In the genomic region with DNA sequence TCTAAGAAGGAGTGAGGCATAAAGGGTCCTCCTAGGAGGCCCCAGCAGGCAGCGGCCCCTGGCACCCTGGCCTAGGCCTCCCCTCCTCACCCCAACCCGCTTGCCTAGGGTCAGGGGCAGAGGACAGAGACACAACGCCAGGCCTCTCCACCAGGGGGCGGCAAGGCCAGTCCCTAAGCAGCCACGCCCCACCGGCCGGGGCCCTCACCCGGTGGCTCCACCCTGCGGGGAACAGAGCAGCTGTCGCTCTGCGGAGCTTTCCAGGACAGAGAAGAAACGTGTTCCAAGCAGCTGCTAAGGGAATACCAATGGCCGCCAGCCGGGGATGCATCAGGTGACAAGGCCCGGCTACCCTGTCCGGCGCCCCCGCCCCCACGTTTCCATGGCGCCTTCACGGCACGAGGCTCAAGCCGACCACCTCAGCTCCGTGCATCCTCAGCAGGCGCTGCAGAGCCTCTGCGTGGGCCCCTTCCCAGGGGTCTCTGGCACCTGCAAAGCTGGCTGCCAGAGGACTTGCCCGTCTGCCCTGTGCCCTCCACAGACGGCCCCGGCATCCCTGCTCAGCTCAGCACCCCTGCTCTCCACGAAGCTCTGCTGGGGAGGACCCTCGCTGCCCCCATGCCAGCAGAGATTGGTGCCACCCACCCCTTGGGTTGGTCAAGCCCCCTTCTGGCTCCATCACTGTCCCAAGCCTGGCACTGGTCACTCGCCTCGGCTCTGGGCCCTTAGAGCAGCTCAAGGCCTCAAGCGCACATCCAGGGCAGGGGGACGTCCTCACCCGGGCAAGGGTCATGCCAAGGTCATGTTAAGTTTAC, we compare ENCODE assay signal across 1 cellular context.
TF ChIP-seq lines count a peak whose summit lies in the region.

No MANE protein-coding gene starts in this region.

TF ChIP-seq in HepG2, 621 proteins besides CTCF, POLR2A, EP300 and RAD21 (continued from another document and continues in another):
- TF ChIP-seq, protein P1, sequence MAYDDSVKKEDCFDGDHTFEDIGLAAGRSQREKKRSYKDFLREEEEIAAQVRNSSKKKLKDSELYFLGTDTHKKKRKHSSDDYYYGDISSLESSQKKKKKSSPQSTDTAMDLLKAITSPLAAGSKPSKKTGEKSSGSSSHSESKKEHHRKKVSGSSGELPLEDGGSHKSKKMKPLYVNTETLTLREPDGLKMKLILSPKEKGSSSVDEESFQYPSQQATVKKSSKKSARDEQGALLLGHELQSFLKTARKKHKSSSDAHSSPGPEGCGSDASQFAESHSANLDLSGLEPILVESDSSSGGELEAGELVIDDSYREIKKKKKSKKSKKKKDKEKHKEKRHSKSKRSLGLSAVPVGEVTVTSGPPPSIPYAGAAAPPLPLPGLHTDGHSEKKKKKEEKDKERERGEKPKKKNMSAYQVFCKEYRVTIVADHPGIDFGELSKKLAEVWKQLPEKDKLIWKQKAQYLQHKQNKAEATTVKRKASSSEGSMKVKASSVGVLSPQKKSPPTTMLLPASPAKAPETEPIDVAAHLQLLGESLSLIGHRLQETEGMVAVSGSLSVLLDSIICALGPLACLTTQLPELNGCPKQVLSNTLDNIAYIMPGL (CRISPR knock-in tag; IDR thresholded peaks at IDR 0.05; ENCODE audit: borderline replicate concordance in 1 of 2, low read depth in 1 of 2) = peak; percentile 87 to 96
- TF ChIP-seq ZNF207 (IDR thresholded peaks at IDR 0.05; ENCODE audit: borderline replicate concordance) (no peak), MTF1 (CRISPR knock-in tag; IDR thresholded peaks at IDR 0.05) (no peak), CREB1 (IDR thresholded peaks at IDR 0.05) (no peak), CREB1 (CRISPR knock-in tag; IDR thresholded peaks at IDR 0.05) (no peak), ZNF781 (CRISPR knock-in tag; IDR thresholded peaks at IDR 0.05; ENCODE audit: borderline replicate concordance, not compliant biosample characterization) (no peak), SOX5 (CRISPR knock-in tag; IDR thresholded peaks at IDR 0.05; ENCODE audit: borderline replicate concordance) (peak; percentile 43; the same call in 1 of the 2 replicates), ZNF550 (CRISPR knock-in tag; IDR thresholded peaks at IDR 0.05; ENCODE audit: borderline replicate concordance) (no peak), RBFOX2 (IDR thresholded peaks at IDR 0.05; ENCODE audit: low read depth, low read length) (peak; percentile 61), CSRNP2 (CRISPR knock-in tag; conservative IDR thresholded peaks at IDR 0.05; ENCODE audit: low read depth) (no peak), USF2 (IDR thresholded peaks at IDR 0.05; ENCODE audit: low read depth, low read length) (no peak), USF2 (CRISPR knock-in tag; IDR thresholded peaks at IDR 0.05; ENCODE audit: borderline replicate concordance) (no peak), ATF7-NPFF (CRISPR knock-in tag; IDR thresholded peaks at IDR 0.05; ENCODE audit: low read depth) (peak; percentile 46; the same call in 1 of the 2 replicates), TAF1 (CRISPR knock-in tag; IDR thresholded peaks at IDR 0.05) (no peak), NFRKB (IDR thresholded peaks at IDR 0.05) (no peak), KDM6A (CRISPR knock-in tag; IDR thresholded peaks at IDR 0.05; ENCODE audit: low read depth) (no peak), ZBTB1 (CRISPR knock-in tag; IDR thresholded peaks at IDR 0.05; ENCODE audit: borderline replicate concordance) (no peak), ZBTB33 (CRISPR knock-in tag; IDR thresholded peaks at IDR 0.05) (peak; percentile 86), ARNT (IDR thresholded peaks at IDR 0.05) (no peak), TGIF2 (CRISPR knock-in tag; IDR thresholded peaks at IDR 0.05) (peak; percentile 51), ZNF552 (CRISPR knock-in tag; IDR thresholded peaks at IDR 0.05; ENCODE audit: borderline replicate concordance) (no peak), MED13 (CRISPR knock-in tag; IDR thresholded peaks at IDR 0.05) (no peak), ETV6 (CRISPR knock-in tag; conservative IDR thresholded peaks at IDR 0.05) (no peak), ZNF441 (CRISPR knock-in tag; IDR thresholded peaks at IDR 0.05; ENCODE audit: borderline replicate concordance) (no peak), NFKB2 (CRISPR knock-in tag; IDR thresholded peaks at IDR 0.05; ENCODE audit: borderline replicate concordance) (peak; percentile 55; the same call in 1 of the 2 replicates), ZNF747 (CRISPR knock-in tag; IDR thresholded peaks at IDR 0.05; ENCODE audit: borderline replicate concordance) (peak; percentile 54; the same call in 1 of the 2 replicates), CSRNP1 (CRISPR knock-in tag; IDR thresholded peaks at IDR 0.05) (no peak), ZNF776 (CRISPR knock-in tag; IDR thresholded peaks at IDR 0.05) (no peak), MXD4 (CRISPR knock-in tag; IDR thresholded peaks at IDR 0.05) (peak; percentile 32; the same call in 1 of the 2 replicates), SNAI1 (CRISPR knock-in tag; IDR thresholded peaks at IDR 0.05; ENCODE audit: borderline replicate concordance) (no peak), AHR (CRISPR knock-in tag; IDR thresholded peaks at IDR 0.05) (peak; percentile 50; the same call in 1 of the 2 replicates), ZNF12 (CRISPR knock-in tag; IDR thresholded peaks at IDR 0.05) (no peak), ZNF24 (IDR thresholded peaks at IDR 0.05) (no peak), CHCHD3 (CRISPR knock-in tag; IDR thresholded peaks at IDR 0.05) (no peak), TBX3 (IDR thresholded peaks at IDR 0.05; ENCODE audit: borderline replicate concordance) (no peak), YEATS4 (CRISPR knock-in tag; IDR thresholded peaks at IDR 0.05; ENCODE audit: borderline replicate concordance) (peak; percentile 55; the same call in 1 of the 2 replicates), NFE2L2 (IDR thresholded peaks at IDR 0.05; ENCODE audit: low read length) (no peak)
- TF ChIP-seq, protein P2, sequence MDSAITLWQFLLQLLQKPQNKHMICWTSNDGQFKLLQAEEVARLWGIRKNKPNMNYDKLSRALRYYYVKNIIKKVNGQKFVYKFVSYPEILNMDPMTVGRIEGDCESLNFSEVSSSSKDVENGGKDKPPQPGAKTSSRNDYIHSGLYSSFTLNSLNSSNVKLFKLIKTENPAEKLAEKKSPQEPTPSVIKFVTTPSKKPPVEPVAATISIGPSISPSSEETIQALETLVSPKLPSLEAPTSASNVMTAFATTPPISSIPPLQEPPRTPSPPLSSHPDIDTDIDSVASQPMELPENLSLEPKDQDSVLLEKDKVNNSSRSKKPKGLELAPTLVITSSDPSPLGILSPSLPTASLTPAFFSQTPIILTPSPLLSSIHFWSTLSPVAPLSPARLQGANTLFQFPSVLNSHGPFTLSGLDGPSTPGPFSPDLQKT (CRISPR knock-in tag; IDR thresholded peaks at IDR 0.05; ENCODE audit: borderline replicate concordance) = no peak
- TF ChIP-seq, protein P3, sequence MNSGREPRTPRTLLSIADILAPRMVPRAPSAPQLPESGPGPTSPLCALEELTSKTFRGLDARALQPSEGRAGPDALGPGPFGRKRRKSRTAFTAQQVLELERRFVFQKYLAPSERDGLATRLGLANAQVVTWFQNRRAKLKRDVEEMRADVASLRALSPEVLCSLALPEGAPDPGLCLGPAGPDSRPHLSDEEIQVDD (CRISPR knock-in tag; IDR thresholded peaks at IDR 0.05; ENCODE audit: borderline replicate concordance) = 0 out of 2 replicates have a peak, but pooled peaks have one; percentile 63
- TF ChIP-seq, protein P4, sequence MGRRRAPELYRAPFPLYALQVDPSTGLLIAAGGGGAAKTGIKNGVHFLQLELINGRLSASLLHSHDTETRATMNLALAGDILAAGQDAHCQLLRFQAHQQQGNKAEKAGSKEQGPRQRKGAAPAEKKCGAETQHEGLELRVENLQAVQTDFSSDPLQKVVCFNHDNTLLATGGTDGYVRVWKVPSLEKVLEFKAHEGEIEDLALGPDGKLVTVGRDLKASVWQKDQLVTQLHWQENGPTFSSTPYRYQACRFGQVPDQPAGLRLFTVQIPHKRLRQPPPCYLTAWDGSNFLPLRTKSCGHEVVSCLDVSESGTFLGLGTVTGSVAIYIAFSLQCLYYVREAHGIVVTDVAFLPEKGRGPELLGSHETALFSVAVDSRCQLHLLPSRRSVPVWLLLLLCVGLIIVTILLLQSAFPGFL (CRISPR knock-in tag; IDR thresholded peaks at IDR 0.05) = no peak
- TF ChIP-seq, protein P5, sequence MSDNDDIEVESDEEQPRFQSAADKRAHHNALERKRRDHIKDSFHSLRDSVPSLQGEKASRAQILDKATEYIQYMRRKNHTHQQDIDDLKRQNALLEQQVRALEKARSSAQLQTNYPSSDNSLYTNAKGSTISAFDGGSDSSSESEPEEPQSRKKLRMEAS (IDR thresholded peaks at IDR 0.05) = peak; percentile 63; the same call in 1 of the 2 replicates
